ENCODE assay signal across 11 cellular contexts in genomic region chr11:68028802-68029475, GRCh38. TPM values are rescaled to one million over a fixed set of nuclear protein-coding genes. Genes with fewer than 3 reads are reported as not detected.
DNase-seq lines count a peak whose midpoint lies in the region; ATAC-seq and TF ChIP-seq lines count a peak whose summit lies in the region.
"Had no signal": no experiment of that assay in that cellular context is flagged by ENCODE, and none has a peak within 500 bp of the region (broad histone marks: within the 10 kb centered on the region; RNA-seq: fewer than 3 reads in every experiment).

No MANE protein-coding gene starts in this region.

- CTCF ChIA-PET in AG04450 (lab: Charles Lee) = interaction anchor here (0.5 kb wide), 1 partner anchor 181 kb away, joined by 4 read pairs; no protein-coding TSS in a partner anchor
- CTCF ChIA-PET in WTC11 (lab: Charles Lee) = interaction anchor here (0.7 kb wide), 1 partner anchor 333 kb away, joined by 3 read pairs; no protein-coding TSS in a partner anchor

- no peak overlapping the region for H3K4me3 ChIP-seq in AG04450 (ENCODE audit: low read depth, low read length)
- peak overlapping the region; percentile 84; the same call in 1 of the 2 replicates for H3K4me3 ChIP-seq in iPS-20b (ENCODE audit: low read length)

- H4K20me1 ChIP-seq in H9 (ENCODE audit: control insufficient read depth, insufficient read depth, insufficient read length) = no peaks in the 10 kb centered on the region

- H3K9me3 ChIP-seq in AG04450 (ENCODE audit: control insufficient read depth, insufficient read depth, low read length) (peaks cover 8% of the 10 kb centered on the region), H9 (ENCODE audit: control insufficient read depth, low read depth, low read length) (no peaks in the 10 kb centered on the region), iPS-20b (ENCODE audit: insufficient read depth, low read depth, low read length) (no peaks in the 10 kb centered on the region)

- no peak overlapping the region for H3K23ac ChIP-seq in H9 (ENCODE audit: insufficient read length, low read depth, low read length)

- no peaks in the 10 kb centered on the region; the same call in 1 of the 2 replicates for H3K4me1 ChIP-seq in H9 (ENCODE audit: insufficient read depth, low read length)
- H3K4me1 ChIP-seq in iPS-20b (ENCODE audit: insufficient read depth, low read length) = no peaks in the 10 kb centered on the region

- H3K18ac ChIP-seq in H9 (ENCODE audit: insufficient read length, low read depth, low read length) = no peak overlapping the region

- H4K5ac ChIP-seq in H9 (ENCODE audit: insufficient read length, low read depth, low read length) = no peak overlapping the region

- H3K9me3 Mint-ChIP-seq in H9 (no peaks in the 10 kb centered on the region), WTC11 (no peaks in the 10 kb centered on the region)

- H2BK5ac ChIP-seq in H9 (ENCODE audit: insufficient read length, low read length) = no peak overlapping the region

- peaks cover 15 to 37% (median 30%) of the 10 kb centered on the region in 3 experiments for H3K36me3 Mint-ChIP-seq in H9 (ENCODE audit: insufficient read depth in 1 of 3, low read depth in 3 of 3)
- H3K36me3 Mint-ChIP-seq in WTC11 = peaks cover 4% of the 10 kb centered on the region; the same call in 1 of the 2 replicates

- H4K91ac ChIP-seq in H9 (ENCODE audit: insufficient read length, low read depth, low read length) = no peak overlapping the region

- TF ChIP-seq CTCF in AG04450 (IDR thresholded peaks at IDR 0.05; ENCODE audit: low read depth, low read length) (no peak), H9 (conservative IDR thresholded peaks at IDR 0.05) (no peak), WTC11 (IDR thresholded peaks at IDR 0.05) (no peak)

- H4K8ac ChIP-seq in H9 (replicated peaks; ENCODE audit: insufficient read length, low read depth, low read length) = no peak overlapping the region

- H3K56ac ChIP-seq in H9 (ENCODE audit: insufficient read length, low read depth, low read length) = no peak overlapping the region

- WGBS in H9 (ENCODE audit: extremely low coverage, insufficient read length, low lambda C conversion rate) = no CpG with 5 or more reads among the region's 12 CpGs

- H3K27ac ChIP-seq in AG04450 (ENCODE audit: low read depth, low read length) (peak overlapping the region; percentile 93), H9 (ENCODE audit: insufficient read length, low read depth, low read length) (no peak overlapping the region), iPS-20b (ENCODE audit: low read length) (no peak overlapping the region)

- H2BK15ac ChIP-seq in H9 (ENCODE audit: low read depth, low read length) = no peak overlapping the region

- H3K9ac ChIP-seq in H9 (ENCODE audit: extremely low read depth, insufficient read length, low read length) (no peak overlapping the region), iPS-20b (ENCODE audit: low read depth, low read length) (peak overlapping the region; percentile 3; the same call in 1 of the 2 replicates)

- no peak overlapping the region for H2AFZ ChIP-seq in H9 (ENCODE audit: low read length)

- peaks cover 5% of the 10 kb centered on the region for H3K79me1 ChIP-seq in H9 (ENCODE audit: insufficient read depth, low read depth, low read length, poor library complexity, severe bottlenecking)

- H3K4me2 ChIP-seq in H9 (ENCODE audit: insufficient read depth, insufficient read length, low read length) = peak overlapping the region; percentile 68

- no peak overlapping the region for H3K14ac ChIP-seq in H9 (ENCODE audit: insufficient read depth, low read length)

- no peak for ATAC-seq in WTC11
- ATAC-seq in HG03442 (IDR thresholded peaks at IDR 0.05; ENCODE audit: unreplicated experiment) = no peak
- no peak for ATAC-seq in GM19328 (IDR thresholded peaks at IDR 0.05; ENCODE audit: unreplicated experiment)
- ATAC-seq: esophagus mucosa had no signal

- peaks cover 16% of the 10 kb centered on the region for H3K36me3 ChIP-seq in iPS-20b (ENCODE audit: insufficient read depth, low read depth, low read length)

- H2BK120ac ChIP-seq in H9 (ENCODE audit: low read depth, low read length, poor library complexity, severe bottlenecking) = no peak overlapping the region

- no peak overlapping the region for H3K4ac ChIP-seq in H9 (ENCODE audit: low read depth, low read length)

- H3K27me3 ChIP-seq in AG04450 (ENCODE audit: control insufficient read depth, insufficient read depth, low read length) (no peaks in the 10 kb centered on the region), H9 (ENCODE audit: insufficient read depth, low read length) (no peaks in the 10 kb centered on the region), iPS-20b (ENCODE audit: insufficient read depth, low read length) (no peaks in the 10 kb centered on the region)

- H3K79me2 ChIP-seq in H9 (ENCODE audit: insufficient read depth, low read length) = no peaks in the 10 kb centered on the region

- H2AK5ac ChIP-seq in H9 (ENCODE audit: insufficient read length, low read length) = no peak overlapping the region

- no peak overlapping the region for H2BK20ac ChIP-seq in H9 (ENCODE audit: low read depth, low read length, poor library complexity, severe bottlenecking)

- POLR2A ChIA-PET in AG04450 (lab: Yijun Ruan, JAX) (interaction anchor here (1.0 kb wide), 1 partner anchor 19 kb away, joined by 3 read pairs; the partner anchor contains the start of gene ALDH3B1), WTC11 (lab: Charles Lee) (no interaction called here)

- H2BK12ac ChIP-seq in H9 (ENCODE audit: insufficient read length, low read depth, low read length) = no peak overlapping the region

- DNase-seq in AG04450 (ENCODE audit: low read depth, low spot score) = no peak
- no peak for DNase-seq in H9
- DNase-seq in WTC11 (ENCODE audit: low spot score) = no peak
- DNase-seq in A172 (ENCODE audit: low spot score) = no peak
- no peak for DNase-seq in HUDEP-2 (lab: John Stamatoyannopoulos, UW; ENCODE audit: unreplicated experiment in 76 of 76)
- DNase-seq: activated CD8-positive, alpha-beta memory T cell treated with anti-CD3 and anti-CD28 coated beads, Interleukin-2, amount 50 U/mL, for 4 hours; DMS79 treated with DMSO at 0.1 percent for 48 hours had no signal

- H3K27ac Mint-ChIP-seq in H9 (peak overlapping the region in 2 of 3 experiments; percentile 43 to 86; a peak in 4 of 7 replicates), WTC11 (peak overlapping the region; percentile 61; the same call in 1 of the 2 replicates)

- peaks cover 8% of the 10 kb centered on the region for H3K23me2 ChIP-seq in H9 (ENCODE audit: insufficient read length, low read depth, low read length, poor library complexity, severe bottlenecking)

- H3K4me1 Mint-ChIP-seq in H9 = peaks cover 22 to 24% of the 10 kb centered on the region in 2 experiments
- H3K4me1 Mint-ChIP-seq in WTC11 = peaks cover 19% of the 10 kb centered on the region

- peak overlapping the region; percentile 94 to 96 for H3K4me3 Mint-ChIP-seq in H9
- peak overlapping the region; percentile 96 for H3K4me3 Mint-ChIP-seq in WTC11

- no peak overlapping the region for H3T11ph ChIP-seq in H9 (ENCODE audit: low read length)

- H3K27me3 Mint-ChIP-seq in H9 (ENCODE audit: low read depth) (no peaks in the 10 kb centered on the region), WTC11 (ENCODE audit: low read depth) (no peaks in the 10 kb centered on the region)

TF ChIP-seq in WTC11, 78 proteins besides CTCF, POLR2A, EP300 and RAD21:
- no peak for TF ChIP-seq NR1H2 (CRISPR knock-in tag; IDR thresholded peaks at IDR 0.05)
- no peak for TF ChIP-seq AR (CRISPR knock-in tag; IDR thresholded peaks at IDR 0.05)
- no peak for TF ChIP-seq ATF1 (CRISPR knock-in tag; IDR thresholded peaks at IDR 0.05)
- no peak for TF ChIP-seq MXD4 (CRISPR knock-in tag; IDR thresholded peaks at IDR 0.05; ENCODE audit: borderline replicate concordance)

RNA-seq across cellular contexts. Expression of gene NDUFS8, which starts 1.5 kb away (rescaled TPM):
- 42.5 and 65.3 TPM in 2 replicates for polyA plus RNA-seq in AG04450 (2011; rRNA removed)
- polyA minus RNA-seq in AG04450 (2011; rRNA and poly(A)+ RNA removed) = 43.0 and 58.8 TPM in 2 replicates
- 213 and 214 TPM in 2 replicates for total RNA-seq in H9 (2021)
- total RNA-seq in WTC11 (2021) = 221 to 247 TPM (median 240 TPM) in 3 replicates
- total RNA-seq in A172 (2014; rRNA removed; shearing (Covaris generic)) = 255 and 310 TPM in 2 replicates

RNA-seq across cellular contexts. Expression of gene TCIRG1, which starts 9.9 kb away (rescaled TPM):
- 26.5 and 39.0 TPM in 2 replicates for polyA plus RNA-seq in AG04450 (2011; rRNA removed)
- polyA minus RNA-seq in AG04450 (2011; rRNA and poly(A)+ RNA removed) = 26.7 and 34.1 TPM in 2 replicates
- total RNA-seq in H9 (2021) (24.4 and 27.1 TPM in 2 replicates), WTC11 (2021) (50.7 to 51.7 TPM (median 51.1 TPM) in 3 replicates)
- total RNA-seq in A172 (2014; rRNA removed; shearing (Covaris generic)) = 149 and 167 TPM in 2 replicates

RNA-seq across cellular contexts. Expression of gene ALDH3B1, which starts 18.8 kb away (rescaled TPM):
- 24.0 and 32.7 TPM in 2 replicates for polyA plus RNA-seq in AG04450 (2011; rRNA removed)
- polyA minus RNA-seq in AG04450 (2011; rRNA and poly(A)+ RNA removed) = 11.0 and 12.8 TPM in 2 replicates
- total RNA-seq in H9 (2021) (not detected in 2 replicates), WTC11 (2021) (0.30 to 0.53 TPM (median 0.46 TPM) in 3 replicates)
- 54.0 and 64.8 TPM in 2 replicates for total RNA-seq in A172 (2014; rRNA removed; shearing (Covaris generic))

RNA-seq across cellular contexts. Expression of gene UNC93B1, which starts 25.0 kb away (rescaled TPM):
- 11.3 and 16.2 TPM in 2 replicates for polyA plus RNA-seq in AG04450 (2011; rRNA removed)
- polyA minus RNA-seq in AG04450 (2011; rRNA and poly(A)+ RNA removed) = 23.8 and 26.2 TPM in 2 replicates
- total RNA-seq in H9 (2021) = 21.7 and 23.3 TPM in 2 replicates
- 27.7 to 29.7 TPM (median 27.9 TPM) in 3 replicates for total RNA-seq in WTC11 (2021)
- total RNA-seq in A172 (2014; rRNA removed; shearing (Covaris generic)) = 22.1 and 34.3 TPM in 2 replicates

Comparison
In these comparisons a context has a peak if more than half of its experiments do, and no peak if none do; other contexts are left out.
1. RNA of gene ALDH3B1, which starts 18.8 kb away (total RNA-seq): 54.0 to 64.8 TPM in A172; 0.30 to 0.53 TPM in WTC11 and not detected in H9; every median in the first group is over 10 times any median in the second.